In genomic region chr2:45554764-45555163, GRCh38 we compare ENCODE assay signal across 1 cellular context.
TF ChIP-seq lines count a peak whose summit lies in the region.

No MANE protein-coding gene starts in this region.

TF ChIP-seq in IMR-90, 13 proteins besides CTCF, POLR2A, EP300 and RAD21:
- TF ChIP-seq MAZ (IDR thresholded peaks at IDR 0.05; ENCODE audit: borderline replicate concordance, low read depth, low read length) (no peak), RFX5 (IDR thresholded peaks at IDR 0.05; ENCODE audit: low read depth, low read length) (no peak), USF2 (IDR thresholded peaks at IDR 0.05; ENCODE audit: low read depth, low read length) (no peak), SMC3 (IDR thresholded peaks at IDR 0.05; ENCODE audit: low read depth, low read length) (no peak), CEBPB (IDR thresholded peaks at IDR 0.05; ENCODE audit: low read depth, low read length) (no peak)
